8 cellular contexts compared by ENCODE assay signal in genomic region chr4:86892639-86892965, GRCh38. TPM values are rescaled to one million over a fixed set of nuclear protein-coding genes. Genes with fewer than 3 reads are reported as not detected.
DNase-seq lines count a peak whose midpoint lies in the region; ATAC-seq and TF ChIP-seq lines count a peak whose summit lies in the region.

No MANE protein-coding gene starts in this region.

- peak; percentile 63 for DNase-seq in NCI-H2171 treated with DMSO at 0.1 percent for 48 hours (lab: John Stamatoyannopoulos, UW)
- DNase-seq in neural progenitor cell (ENCODE audit: low spot score) = no peak
- DNase-seq in stimulated activated CD8-positive, alpha-beta memory T cell treated with anti-CD3 and anti-CD28 coated beads, Interleukin-4, amount 100 ng/mL, for 48 hours = no peak
- no peak for DNase-seq in retina
- DNase-seq in NCI-H226 = no peak
- DNase-seq in SK-N-DZ (ENCODE audit: low spot score) = no peak

- peak overlapping the region; percentile 82 for H3K27ac Mint-ChIP-seq in neural progenitor cell

- H3K9me3 Mint-ChIP-seq in neural progenitor cell = no peaks in the 10 kb centered on the region

- H3K27ac ChIP-seq in ectodermal cell (ENCODE audit: insufficient read depth, low read depth, low read length, poor library complexity, severe bottlenecking) (peak overlapping the region; percentile 80), neural progenitor cell (peak overlapping the region; percentile 57)

- 33 to 36% methylated on average over 13 of the region's 13 CpGs for WGBS in ectodermal cell, 2 experiments

- H3K9me3 ChIP-seq in ectodermal cell (ENCODE audit: control insufficient read depth, low read length) (no peaks in the 10 kb centered on the region), neural progenitor cell (ENCODE audit: low read depth) (no peaks in the 10 kb centered on the region)

- no peak for TF ChIP-seq CTCF in neural progenitor cell (IDR thresholded peaks at IDR 0.05)

- peak overlapping the region; percentile 88 for H3K4me3 Mint-ChIP-seq in neural progenitor cell

- no peak overlapping the region for H3K9ac ChIP-seq in neural progenitor cell

- H3K4me2 ChIP-seq in neural progenitor cell = peak overlapping the region; percentile 75

- H3F3A ChIP-seq in neural progenitor cell (ENCODE audit: low read depth) = peaks cover 29% of the 10 kb centered on the region

- H4K20me1 ChIP-seq in neural progenitor cell (ENCODE audit: low read depth) = no peaks in the 10 kb centered on the region

- H3K36me3 Mint-ChIP-seq in neural progenitor cell = peaks cover 3% of the 10 kb centered on the region

- peak overlapping the region; percentile 91 for H2AFZ ChIP-seq in neural progenitor cell (replicated peaks)

- H3K36me3 ChIP-seq in ectodermal cell (ENCODE audit: control insufficient read depth, insufficient read depth, low read length) (no peaks in the 10 kb centered on the region), neural progenitor cell (no peaks in the 10 kb centered on the region)

- peaks cover 5% of the 10 kb centered on the region for H3K27me3 Mint-ChIP-seq in neural progenitor cell (ENCODE audit: insufficient read depth, low read depth)

- H3K27me3 ChIP-seq in ectodermal cell (ENCODE audit: control insufficient read depth, insufficient read depth, low read length, poor library complexity, severe bottlenecking) (no peaks in the 10 kb centered on the region), neural progenitor cell (no peaks in the 10 kb centered on the region)

- ATAC-seq in GM19023 (IDR thresholded peaks at IDR 0.05; ENCODE audit: unreplicated experiment) = peak; percentile 18

- no peaks in the 10 kb centered on the region for H3K79me2 ChIP-seq in neural progenitor cell (ENCODE audit: low read depth)

- H3K4me3 ChIP-seq in ectodermal cell (ENCODE audit: insufficient read depth, low read depth, low read length) (peak overlapping the region; percentile 51), neural progenitor cell (peak overlapping the region; percentile 54)

- peaks cover 18% of the 10 kb centered on the region for H3K4me1 Mint-ChIP-seq in neural progenitor cell

- no peaks in the 10 kb centered on the region for H3K4me1 ChIP-seq in ectodermal cell (ENCODE audit: control insufficient read depth, insufficient read depth, low read length)
- H3K4me1 ChIP-seq in neural progenitor cell = peaks cover 18% of the 10 kb centered on the region

RNA-seq across cellular contexts. Expression of gene C4orf36, which starts 0.4 kb away (rescaled TPM):
- 4.5 TPM for polyA plus RNA-seq in ectodermal cell (2013, experiment 1 of 4)
- polyA plus RNA-seq in ectodermal cell (2013, experiment 2 of 4) = 4.7 TPM
- polyA plus RNA-seq in ectodermal cell (2013, experiment 3 of 4) = 5.5 TPM
- polyA plus RNA-seq in ectodermal cell (2013, experiment 4 of 4) = 5.2 TPM
- 5.7 and 8.6 TPM in 2 replicates for total RNA-seq in neural progenitor cell (ENCODE audit: low replicate concordance)
- polyA plus RNA-seq in SK-N-DZ (2014; cell fraction: cytosol; rRNA removed) = 0.19 and 1.4 TPM in 2 replicates
- polyA plus RNA-seq in SK-N-DZ (2014; cell fraction: nucleus; rRNA removed) = 0.52 TPM in 1 of 2 replicates, not detected in the other

RNA-seq across cellular contexts. Expression of gene AFF1, which starts 42.2 kb away (rescaled TPM):
- polyA plus RNA-seq in ectodermal cell (2013, experiment 1 of 4) = 55.3 TPM
- polyA plus RNA-seq in ectodermal cell (2013, experiment 2 of 4) = 53.6 TPM
- 36.1 TPM for polyA plus RNA-seq in ectodermal cell (2013, experiment 3 of 4)
- 42.4 TPM for polyA plus RNA-seq in ectodermal cell (2013, experiment 4 of 4)
- total RNA-seq in neural progenitor cell (ENCODE audit: low replicate concordance) = 25.5 and 29.0 TPM in 2 replicates
- polyA plus RNA-seq in SK-N-DZ (2014; cell fraction: cytosol; rRNA removed) = 4.8 and 5.3 TPM in 2 replicates
- polyA plus RNA-seq in SK-N-DZ (2014; cell fraction: nucleus; rRNA removed) = 6.0 and 7.0 TPM in 2 replicates

RNA-seq across cellular contexts. Expression of gene SLC10A6, which starts 43.4 kb away (rescaled TPM):
- polyA plus RNA-seq in ectodermal cell (2013, experiment 1 of 4) = not detected
- polyA plus RNA-seq in ectodermal cell (2013, experiment 2 of 4) = not detected
- polyA plus RNA-seq in ectodermal cell (2013, experiment 3 of 4) = not detected
- polyA plus RNA-seq in ectodermal cell (2013, experiment 4 of 4) = not detected
- not detected in 2 replicates for total RNA-seq in neural progenitor cell (ENCODE audit: low replicate concordance)
- polyA plus RNA-seq in SK-N-DZ (2014; cell fraction: cytosol; rRNA removed) = not detected in 2 replicates
- polyA plus RNA-seq in SK-N-DZ (2014; cell fraction: nucleus; rRNA removed) = not detected in 2 replicates
